8 cellular contexts compared by ENCODE assay signal in genomic region chr7:1758417-1758858, GRCh38.
A peak's percentile ranks its signal among the peaks of the same experiment; 100 is the strongest.
DNase-seq lines count a peak whose midpoint lies in the region; ATAC-seq, FAIRE-seq and TF ChIP-seq lines count a peak whose summit lies in the region.

No MANE protein-coding gene starts in this region.

- no peak overlapping the region for H3K4me3 Mint-ChIP-seq in progenitor cell of endocrine pancreas (ENCODE audit: low read depth)

- no peaks in the 10 kb centered on the region for H3K36me3 ChIP-seq in esophagus muscularis mucosa

- TF ChIP-seq CTCF in A549 (IDR thresholded peaks at IDR 0.05) (peak; percentile 44), GM10266 (IDR thresholded peaks at IDR 0.05; ENCODE audit: control insufficient read depth, insufficient read depth, low read depth, missing control alignments) (peak; percentile 42), esophagus muscularis mucosa (IDR thresholded peaks at IDR 0.05) (peak in 2 of 3 experiments; percentile 32 to 36), progenitor cell of endocrine pancreas (IDR thresholded peaks at IDR 0.05; ENCODE audit: unreplicated experiment) (peak; percentile 42)

- TF ChIP-seq EP300 in A549 (IDR thresholded peaks at IDR 0.05) = no peak
- no peak for TF ChIP-seq EP300 in esophagus muscularis mucosa (IDR thresholded peaks at IDR 0.05)

- no peaks in the 10 kb centered on the region for H3K4me1 ChIP-seq in A549
- no peaks in the 10 kb centered on the region for H3K4me1 ChIP-seq in esophagus muscularis mucosa

- no peak for FAIRE-seq in A549 (lab: Jason Lieb, UNC)

- peaks cover 3% of the 10 kb centered on the region; the same call in 1 of the 3 replicates for H3K9me3 ChIP-seq in A549
- peaks cover 0 to 5% (median 3%) of the 10 kb centered on the region in 4 donors for H3K9me3 ChIP-seq in esophagus muscularis mucosa

- peaks cover 4% of the 10 kb centered on the region for H3K4me1 Mint-ChIP-seq in progenitor cell of endocrine pancreas (ENCODE audit: low read depth)

- peaks cover 12% of the 10 kb centered on the region for H3K9me3 Mint-ChIP-seq in progenitor cell of endocrine pancreas (ENCODE audit: low read depth)

- H3K36me3 Mint-ChIP-seq in progenitor cell of endocrine pancreas (ENCODE audit: insufficient read depth) = no peaks in the 10 kb centered on the region

- no peak overlapping the region for H3K4me2 ChIP-seq in A549

- no peak for TF ChIP-seq POLR2A in A549 (IDR thresholded peaks at IDR 0.05; ENCODE audit: low read length)
- TF ChIP-seq POLR2A in esophagus muscularis mucosa (IDR thresholded peaks at IDR 0.05; ENCODE audit: low read depth) = no peak

- WGBS in A549 (ENCODE audit: missing lambda C conversion rate) = 3% methylated on average over 5 of the region's 5 CpGs
- WGBS in esophagus muscularis mucosa = 34% methylated on average over 5 of the region's 5 CpGs

- ATAC-seq in A549 = peak; percentile 79 to 87
- no peak for ATAC-seq in GM21619 (IDR thresholded peaks at IDR 0.05; ENCODE audit: unreplicated experiment)
- ATAC-seq in GM21717 (IDR thresholded peaks at IDR 0.05; ENCODE audit: unreplicated experiment) = no peak

- DNase-seq in A549 (ENCODE audit: low read depth in 1 of 2, low spot score in 1 of 2) = peak; percentile 40 to 66
- peak; percentile 55 for DNase-seq in GM10266 (ENCODE audit: extremely low spot score)
- peak; percentile 17 for DNase-seq in OCI-M1 (lab: John Stamatoyannopoulos, UW)
- no peak for DNase-seq in esophagus muscularis mucosa (ENCODE audit: extremely low spot score)
- DNase-seq in progenitor cell of endocrine pancreas (ENCODE audit: low spot score, unreplicated experiment) = no peak
- no peak for DNase-seq in mesenteric fat pad (ENCODE audit: low spot score)

- CTCF ChIA-PET in A549 (lab: Yijun Ruan, JAX) = interaction anchor here (0.6 to 2.1 kb wide), 11 partner anchors 9 to 791 kb away, joined by 3 to 9 read pairs (median 4); no protein-coding TSS in a partner anchor

- H3K27me3 ChIP-seq in esophagus muscularis mucosa = peaks cover 0 to 54% (median 0%) of the 10 kb centered on the region in 4 donors

- POLR2A ChIA-PET in A549 (lab: Yijun Ruan, JAX) = interaction anchor here (0.6 to 0.8 kb wide), 2 partner anchors 124 to 451 kb away, joined by 3 to 8 read pairs; no protein-coding TSS in a partner anchor

- H3K27me3 Mint-ChIP-seq in progenitor cell of endocrine pancreas = peaks cover 26% of the 10 kb centered on the region

- no peak overlapping the region for H3K27ac Mint-ChIP-seq in progenitor cell of endocrine pancreas

- H3K27ac ChIP-seq in A549 (no peak overlapping the region), esophagus muscularis mucosa (replicated peaks in 1 of 4) (no peak overlapping the region)

- peak; percentile 49 to 60 for TF ChIP-seq RAD21 in A549 (conservative IDR thresholded peaks at IDR 0.05 in 1 of 2, IDR thresholded peaks at IDR 0.05 in 1 of 2)

- intact Hi-C loops in esophagus muscularis mucosa (cut with DNase I) = loop anchor here (10.0 kb wide), 1 partner anchor 94 kb away; no protein-coding TSS in a partner anchor

- H3K4me3 ChIP-seq in A549 (no peak overlapping the region), esophagus muscularis mucosa (no peak overlapping the region)

TF ChIP-seq in A549, 52 proteins besides CTCF, POLR2A, EP300 and RAD21:
- TF ChIP-seq HOXB13 (CRISPR knock-in tag; IDR thresholded peaks at IDR 0.05; ENCODE audit: low read depth) (no peak), SMC3 (IDR thresholded peaks at IDR 0.05) (peak; percentile 69)

Comparison
In these comparisons a context has a peak if more than half of its experiments do, and no peak if none do; other contexts are left out.
1. ATAC-seq: peak in A549 (2 of 2); none in GM21619 (single experiment) and GM21717 (single experiment).
2. DNase-seq: peak in A549 (2 of 2), GM10266 (single experiment) and OCI-M1 (single experiment); none in esophagus muscularis mucosa (single experiment), progenitor cell of endocrine pancreas (single experiment) and mesenteric fat pad (single experiment).
3. Peak in every context shown above with its lines, with median percentiles within 50 percentile points of each other: CTCF ChIP-seq.